Comparison of ENCODE assay signal across 30 cellular contexts in the genomic region with DNA sequence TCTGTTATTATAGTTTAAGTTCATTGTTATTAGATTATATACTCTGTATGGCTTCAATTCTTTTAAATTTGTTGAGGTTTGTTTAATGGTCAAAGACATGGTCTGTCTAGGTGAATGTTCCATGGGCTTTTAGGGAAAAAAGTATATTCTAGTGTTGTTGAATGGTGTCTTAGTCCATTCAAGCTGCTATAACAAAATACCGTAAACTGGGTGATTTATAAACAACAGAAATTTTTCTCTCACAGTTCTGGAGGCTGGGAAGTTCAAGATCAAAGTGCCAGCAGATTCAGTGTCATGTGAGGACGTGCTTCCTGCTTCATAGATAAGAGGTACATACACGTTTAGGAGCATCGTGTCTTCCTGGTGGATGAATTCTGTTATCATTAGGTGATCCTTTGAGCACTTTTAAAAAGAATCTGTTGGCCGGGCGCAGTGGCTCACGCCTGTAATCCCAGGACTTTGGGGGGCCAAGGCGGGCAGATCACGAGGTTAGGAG.
"Had no signal": no experiment of that assay in that cellular context is flagged by ENCODE, and none has a peak within 500 bp of the region (broad histone marks: within the 10 kb centered on the region; RNA-seq: fewer than 3 reads in every experiment).

No MANE protein-coding gene starts in this region.

- H3K27me3 ChIP-seq: heart right ventricle, hepatocyte, left lung, ovary, right atrium auricular region, suprapubic skin, tibial artery, upper lobe of right lung had no signal

- ATAC-seq: heart right ventricle; left cardiac atrium; left lung; lower lobe of right lung; mucosa of descending colon; naive thymus-derived CD4-positive, alpha-beta T cell; natural killer cell treated with Interleukin-12 subunit alpha and Interleukin-12 subunit beta and Interleukin-15 and Interleukin-18, amount 100 ng/mL, for 72 hours; sciatic nerve; stimulated activated effector memory CD8-positive, alpha-beta T cell treated with anti-CD3 and anti-CD28 coated beads, Interleukin-12 subunit alpha, Interleukin-12 subunit beta, amount 100 ng/mL, for 72 hours; upper lobe of right lung had no signal

- H3K27ac ChIP-seq: heart right ventricle, hepatocyte, left lung, lower lobe of right lung, ovary, right atrium auricular region, skin epidermis, suprapubic skin, thoracic aorta, tibial artery, upper lobe of right lung had no signal

- H3K27ac Mint-ChIP-seq: mesothelial cell of epicardium; naive thymus-derived CD4-positive, alpha-beta T cell; natural killer cell treated with Interleukin-12 subunit alpha and Interleukin-12 subunit beta and Interleukin-15 and Interleukin-18, amount 100 ng/mL, for 72 hours; progenitor cell of endocrine pancreas; stimulated activated effector memory CD8-positive, alpha-beta T cell treated with anti-CD3 and anti-CD28 coated beads, Interleukin-12 subunit alpha, Interleukin-12 subunit beta, amount 100 ng/mL, for 72 hours; stimulated activated naive CD8-positive, alpha-beta T cell treated with anti-CD3 and anti-CD28 coated beads, Interleukin-15, Interleukin-2, amounts not matched to agents 100 ng/mL and 50 ng/mL, for 24 hours had no signal

- H3K4me1 ChIP-seq: left lung, upper lobe of right lung had no signal

- H3K4me3 Mint-ChIP-seq: mesothelial cell of epicardium; naive thymus-derived CD4-positive, alpha-beta T cell; natural killer cell treated with Interleukin-12 subunit alpha and Interleukin-12 subunit beta and Interleukin-15 and Interleukin-18, amount 100 ng/mL, for 72 hours; stimulated activated effector memory CD8-positive, alpha-beta T cell treated with anti-CD3 and anti-CD28 coated beads, Interleukin-12 subunit alpha, Interleukin-12 subunit beta, amount 100 ng/mL, for 72 hours; stimulated activated naive CD8-positive, alpha-beta T cell treated with anti-CD3 and anti-CD28 coated beads, Interleukin-15, Interleukin-2, amounts not matched to agents 100 ng/mL and 50 ng/mL, for 24 hours had no signal

- H3K4me2 ChIP-seq: hepatocyte had no signal

- H3K4me1 Mint-ChIP-seq: mesothelial cell of epicardium had no signal

- DNase-seq: heart right ventricle; islet precursor cell; kidney glomerular epithelial cell; left cardiac atrium; left lung; lower lobe of right lung; mammary epithelial cell; mesendoderm; mucosa of descending colon; naive thymus-derived CD4-positive, alpha-beta T cell; stimulated activated CD4-positive, alpha-beta T cell treated with anti-CD3 and anti-CD28 coated beads, Interleukin-12 subunit alpha, Interleukin-12 subunit beta, amount 100 ng/mL, for 4 hours; stimulated activated CD4-positive, alpha-beta T cell treated with anti-CD3 and anti-CD28 coated beads, Interleukin-15, amount 100 ng/mL, for 24 hours; stimulated activated CD4-positive, alpha-beta T cell treated with anti-CD3 and anti-CD28 coated beads, Interleukin-4, amount 100 ng/mL, for 24 hours; stimulated activated naive CD4-positive, alpha-beta T cell; tibial artery; trophoblast cell; upper lobe of right lung had no signal

- H2AFZ ChIP-seq: hepatocyte had no signal

- H3K36me3 ChIP-seq: lower lobe of right lung, ovary, upper lobe of right lung had no signal

- H3K4me3 ChIP-seq: heart right ventricle, hepatocyte, left lung, lower lobe of right lung, mucosa of descending colon, ovary, right atrium auricular region, skin epidermis, suprapubic skin, thoracic aorta, tibial artery, upper lobe of right lung had no signal

- H3K27me3 Mint-ChIP-seq: naive thymus-derived CD4-positive, alpha-beta T cell; natural killer cell treated with Interleukin-12 subunit alpha and Interleukin-12 subunit beta and Interleukin-15 and Interleukin-18, amount 100 ng/mL, for 72 hours; progenitor cell of endocrine pancreas; stimulated activated naive CD8-positive, alpha-beta T cell treated with anti-CD3 and anti-CD28 coated beads, Interleukin-15, Interleukin-2, amounts not matched to agents 100 ng/mL and 50 ng/mL, for 24 hours had no signal

- FAIRE-seq: urothelium cell line had no signal
